Comparison of ENCODE assay signal across 19 cellular contexts in genomic region chr15:86494475-86494874, GRCh38.
DNase-seq lines count a peak whose midpoint lies in the region; ATAC-seq, FAIRE-seq and TF ChIP-seq lines count a peak whose summit lies in the region.
"Had no signal": no experiment of that assay in that cellular context is flagged by ENCODE, and none has a peak within 500 bp of the region (broad histone marks: within the 10 kb centered on the region; RNA-seq: fewer than 3 reads in every experiment).

No MANE protein-coding gene starts in this region.

- 2% methylated on average over 1 of the region's 1 CpG for WGBS in A549 (ENCODE audit: missing lambda C conversion rate)
- 0% methylated on average over 1 of the region's 1 CpG for WGBS in K562 (ENCODE audit: insufficient coverage, low coverage, missing lambda C conversion rate)
- WGBS in H1 (ENCODE audit: extremely low coverage in 1 of 2, insufficient coverage in 1 of 2, insufficient read length in 1 of 2, insufficient replicate concordance in 2 of 2, low coverage in 1 of 2, low lambda C conversion rate in 2 of 2, missing lambda C conversion rate in 1 of 2), 2 experiments = 100% methylated on average over 1 of the region's 1 CpG; no CpG with 5 or more reads in 1 of the 2 experiments

- no peak overlapping the region for H3K27ac ChIP-seq in A549
- no peak overlapping the region for H3K27ac ChIP-seq in K562 (ENCODE audit: extremely low read depth, low read depth, low read length)
- H3K27ac ChIP-seq in H1 (ENCODE audit: low read depth, low read length) = no peak overlapping the region
- H3K27ac ChIP-seq: BLaER1, C4-2B, GM23248 had no signal

- H3K4me3 ChIP-seq in A549 (no peak overlapping the region), K562 (no peak overlapping the region), H1 (ENCODE audit: extremely low read depth in 1 of 4, insufficient read depth in 2 of 4, low read depth in 3 of 4, low read length in 4 of 4) (no peak overlapping the region)
- H3K4me3 ChIP-seq: BLaER1, GM23248 had no signal

- H3K4ac ChIP-seq in H1 (replicated peaks; ENCODE audit: insufficient read length, low read depth, low read length) = no peak overlapping the region

- H2BK12ac ChIP-seq in H1 (ENCODE audit: low read depth, low read length) = no peak overlapping the region

- no peak overlapping the region for H4K91ac ChIP-seq in H1 (replicated peaks; ENCODE audit: insufficient read length, low read length)

- no peak overlapping the region for H2BK15ac ChIP-seq in H1 (ENCODE audit: low read length)

- TF ChIP-seq CTCF in A549 (IDR thresholded peaks at IDR 0.05) (no peak), K562 (IDR thresholded peaks at IDR 0.05 in 2 of 3, conservative IDR thresholded peaks at IDR 0.05 in 1 of 3; ENCODE audit: insufficient read depth in 2 of 3, low read depth in 1 of 3, low read length in 3 of 3) (no peak), H1 (IDR thresholded peaks at IDR 0.05; ENCODE audit: control extremely low read depth in 1 of 3, insufficient read depth in 1 of 3, low read depth in 1 of 3, low read length in 3 of 3) (no peak)

- no peak overlapping the region for H2BK20ac ChIP-seq in H1 (ENCODE audit: low read length)

- no peak overlapping the region for H2BK5ac ChIP-seq in H1 (ENCODE audit: low read depth, low read length)

- TF ChIP-seq POLR2A in A549 (IDR thresholded peaks at IDR 0.05; ENCODE audit: low read length) = no peak
- TF ChIP-seq POLR2A in K562 (conservative IDR thresholded peaks at IDR 0.05) = no peak
- no peak for TF ChIP-seq POLR2A in H1 (IDR thresholded peaks at IDR 0.05; ENCODE audit: control extremely low read depth in 1 of 2, low read depth in 2 of 2, low read length in 2 of 2)

- POLR2A ChIA-PET in A549 (lab: Yijun Ruan, JAX) = no interaction called here
- POLR2A ChIA-PET in K562 (lab: Yijun Ruan, JAX) = no interaction called here
- POLR2A ChIA-PET in H1 (lab: Charles Lee; ENCODE audit: partially characterized antibody) = no interaction called here

- H3K4me1 ChIP-seq in A549 (no peaks in the 10 kb centered on the region; the same call in 2 of the 3 replicates), K562 (replicated peaks in 1 of 2; ENCODE audit: control insufficient read depth in 2 of 2, insufficient read depth in 2 of 2, low read length in 2 of 2) (no peaks in the 10 kb centered on the region), H1 (replicated peaks in 1 of 4; ENCODE audit: control insufficient read depth in 3 of 4, insufficient read depth in 4 of 4, low read length in 3 of 4) (peaks cover 0 to 2% (median under 1%) of the 10 kb centered on the region in 4 experiments; a peak in 4 of 7 replicates)
- H3K4me1 ChIP-seq: BLaER1, Caco-2 had no signal

- no peaks in the 10 kb centered on the region for H3K23me2 ChIP-seq in H1 (ENCODE audit: low read depth, low read length)

- TF ChIP-seq EP300 in A549 (IDR thresholded peaks at IDR 0.05) (no peak), K562 (IDR thresholded peaks at IDR 0.05; ENCODE audit: low read length) (no peak), H1 (IDR thresholded peaks at IDR 0.05; ENCODE audit: borderline replicate concordance in 1 of 2, low read depth in 2 of 2, low read length in 2 of 2) (no peak)

- H3K79me2 ChIP-seq in K562 (ENCODE audit: control insufficient read depth, insufficient read depth, low read length) (no peaks in the 10 kb centered on the region), H1 (ENCODE audit: control insufficient read depth in 1 of 2, insufficient read depth in 2 of 2, low read length in 2 of 2) (no peaks in the 10 kb centered on the region)

- BruUV-seq in K562 (replicated peaks; lab: Mats Ljungman, UMichigan) = no TSS peak

- FAIRE-seq in A549 (lab: Jason Lieb, UNC) = peak; percentile 68
- FAIRE-seq in K562 (lab: Jason Lieb, UNC) = no peak
- no peak for FAIRE-seq in H1 (lab: Jason Lieb, UNC)
- FAIRE-seq: G401.6, GM12892 had no signal

- no peaks in the 10 kb centered on the region for H3K79me1 ChIP-seq in H1 (ENCODE audit: low read depth, low read length)

- H3K14ac ChIP-seq in H1 (ENCODE audit: insufficient read length) = no peak overlapping the region

- ATAC-seq in A549 (no peak), K562 (no peak)
- ATAC-seq: CD8-positive, alpha-beta T cell; HCT116 had no signal

- H3K23ac ChIP-seq in H1 (ENCODE audit: insufficient read length) = no peak overlapping the region

- H3K9me3 ChIP-seq in A549 (0 out of 3 replicates have a peak, but pooled peaks cover 3% of the 10 kb centered on the region), K562 (replicated peaks; ENCODE audit: control insufficient read depth, insufficient read depth, low read depth, low read length) (no peaks in the 10 kb centered on the region), H1 (ENCODE audit: insufficient read depth in 2 of 2, low read depth in 1 of 2, low read length in 1 of 2) (no peaks in the 10 kb centered on the region)
- H3K9me3 ChIP-seq: BLaER1, Caco-2 had no signal

- H3K36me3 ChIP-seq in K562 (ENCODE audit: control insufficient read depth, insufficient read depth, low read length) (no peaks in the 10 kb centered on the region), H1 (ENCODE audit: control insufficient read depth in 2 of 4, insufficient read depth in 4 of 4, low read length in 3 of 4) (no peaks in the 10 kb centered on the region)
- H3K36me3 ChIP-seq: BLaER1 had no signal

- intact Hi-C loops in K562 (cut with micrococcal nuclease) = no loop called here

- H3K9me1 ChIP-seq in K562 (ENCODE audit: control insufficient read depth, insufficient read depth, low read length) = no peaks in the 10 kb centered on the region

- no peak overlapping the region for H3K56ac ChIP-seq in H1 (replicated peaks; ENCODE audit: insufficient read length, low read depth, low read length)

- TF ChIP-seq RAD21 in A549 (conservative IDR thresholded peaks at IDR 0.05 in 1 of 2, IDR thresholded peaks at IDR 0.05 in 1 of 2) (no peak), K562 (CRISPR knock-in tag; conservative IDR thresholded peaks at IDR 0.05 in 1 of 2, IDR thresholded peaks at IDR 0.05 in 1 of 2) (no peak), H1 (IDR thresholded peaks at IDR 0.05 in 1 of 2, conservative IDR thresholded peaks at IDR 0.05 in 1 of 2; ENCODE audit: low read depth in 2 of 2, low read length in 2 of 2) (no peak)

- H4K8ac ChIP-seq in H1 (ENCODE audit: extremely low read depth, insufficient read depth, low read length) = no peak overlapping the region

- H4K5ac ChIP-seq in H1 (ENCODE audit: insufficient read length, low read depth, low read length) = no peak overlapping the region

- no peak overlapping the region for H2AK5ac ChIP-seq in H1 (ENCODE audit: low read depth, low read length)

- DNase-seq in A549 (ENCODE audit: low read depth in 1 of 2, low spot score in 1 of 2) (no peak), K562 (ENCODE audit: extremely low read depth in 1 of 4, low spot score in 3 of 4) (no peak), H1 (ENCODE audit: low read depth in 1 of 2, low spot score in 2 of 2) (no peak), NOMO-1 treated with DMSO at 0.1 percent for 48 hours (lab: John Stamatoyannopoulos, UW; ENCODE audit: unreplicated experiment) (no peak), AG20443 (ENCODE audit: low spot score) (no peak)
- no peak for DNase-seq in stimulated activated CD4-positive, alpha-beta T cell treated with anti-CD3 and anti-CD28 coated beads, Interleukin-12 subunit alpha, Interleukin-12 subunit beta, amount 100 ng/mL, for 4 hours
- DNase-seq: 8988T; Caco-2; CD4-positive, CD25-positive, alpha-beta regulatory T cell; CD8-positive, alpha-beta T cell; DMS153; DND-41; GM23248; H9 had no signal

- H4K20me1 ChIP-seq in K562 (replicated peaks; ENCODE audit: control insufficient read depth, insufficient read depth, low read length) (no peaks in the 10 kb centered on the region), H1 (replicated peaks in 1 of 2; ENCODE audit: control insufficient read depth in 1 of 2, insufficient read depth in 2 of 2, low read length in 2 of 2) (no peaks in the 10 kb centered on the region)
- H4K20me1 ChIP-seq: BLaER1 had no signal

- H3K9ac ChIP-seq in K562 (ENCODE audit: insufficient read depth in 1 of 2, low read depth in 2 of 2, low read length in 2 of 2) (no peak overlapping the region), H1 (replicated peaks in 1 of 4; ENCODE audit: extremely low read depth in 1 of 4, low read depth in 3 of 4, low read length in 3 of 4) (no peak overlapping the region)
- H3K9ac ChIP-seq: BLaER1, GM23248 had no signal

- H3K27me3 ChIP-seq in K562 (ENCODE audit: control insufficient read depth in 2 of 2, insufficient read depth in 2 of 2, low read length in 2 of 2) (no peaks in the 10 kb centered on the region), H1 (replicated peaks in 1 of 4; ENCODE audit: control insufficient read depth in 3 of 4, extremely low read depth in 1 of 4, insufficient read depth in 3 of 4, low read length in 3 of 4) (no peaks in the 10 kb centered on the region)
- H3K27me3 ChIP-seq: BLaER1 had no signal

- in situ Hi-C loops in K562 (cut with MboI) = no loop called here

- H3K18ac ChIP-seq in H1 (ENCODE audit: extremely low read depth, low read length) = no peak overlapping the region

- CTCF ChIA-PET in A549 (lab: Yijun Ruan, JAX) = no interaction called here
- CTCF ChIA-PET in K562 (lab: Yijun Ruan, JAX; ENCODE audit: low intra/inter-chr PET ratio) = no interaction called here
- CTCF ChIA-PET in H1 (lab: Charles Lee; ENCODE audit: partially characterized antibody) = no interaction called here

- H2AFZ ChIP-seq in K562 (ENCODE audit: low read depth, low read length) (no peak overlapping the region), H1 (ENCODE audit: low read length) (no peak overlapping the region)
- H2AFZ ChIP-seq: GM23248 had no signal

- H2BK120ac ChIP-seq in H1 (replicated peaks; ENCODE audit: low read depth, low read length) = no peak overlapping the region

- peak overlapping the region; percentile 20; the same call in 1 of the 3 replicates for H3K4me2 ChIP-seq in A549
- H3K4me2 ChIP-seq in K562 (ENCODE audit: insufficient read depth, low read length) = no peak overlapping the region
- no peak overlapping the region for H3K4me2 ChIP-seq in H1 (ENCODE audit: insufficient read depth in 1 of 2, low read depth in 2 of 2, low read length in 2 of 2)
- H3K4me2 ChIP-seq: BLaER1 had no signal

TF ChIP-seq in A549, 52 proteins besides CTCF, POLR2A, EP300 and RAD21:
- TF ChIP-seq EHF (CRISPR knock-in tag; IDR thresholded peaks at IDR 0.05) (no peak), NFE2L2 (conservative IDR thresholded peaks at IDR 0.05; ENCODE audit: low read length) (peak; percentile 49; the same call in 1 of the 2 replicates), MAFK (IDR thresholded peaks at IDR 0.05; ENCODE audit: partially characterized antibody) (peak; percentile 99)

TF ChIP-seq in K562, 482 proteins besides CTCF, POLR2A, EP300 and RAD21 (continues in another document):
- TF ChIP-seq ZNF830 (CRISPR knock-in tag; IDR thresholded peaks at IDR 0.05) = no peak

TF ChIP-seq in H1, 55 proteins besides CTCF, POLR2A, EP300 and RAD21:
- TF ChIP-seq TAF1 (IDR thresholded peaks at IDR 0.05; ENCODE audit: low read depth, low read length) (no peak), MAFK (IDR thresholded peaks at IDR 0.05; ENCODE audit: low read depth, low read length) (peak; percentile 88), BACH1 (IDR thresholded peaks at IDR 0.05; ENCODE audit: low read length) (peak; percentile 45; the same call in 1 of the 2 replicates)
